ENCODE assay signal across 24 cellular contexts in genomic region chr7:91414734-91415133, GRCh38.
"Had no signal": no experiment of that assay in that cellular context is flagged by ENCODE, and none has a peak within 500 bp of the region (broad histone marks: within the 10 kb centered on the region; RNA-seq: fewer than 3 reads in every experiment).

No MANE protein-coding gene starts in this region.

- DNase-seq: dermis blood vessel endothelial cell; dorsolateral prefrontal cortex; effector CD4-positive, alpha-beta T cell; effector memory CD4-positive, alpha-beta T cell; erythroblast; esophagus squamous epithelium; foreskin fibroblast; foreskin melanocyte; gastrocnemius medialis; glutamatergic neuron; head of caudate nucleus; heart right ventricle; hippocampal formation; left cardiac atrium; left lung; left ventricle myocardium superior; lower lobe of right lung; mesenchymal stem cell; mucosa of descending colon; naive B cell had no signal

- H3K36me3 Mint-ChIP-seq: mesothelial cell of epicardium, naive B cell had no signal

- H3K27me3 ChIP-seq: esophagus squamous epithelium, gastrocnemius medialis, heart right ventricle, left lung had no signal

- H3K4me3 ChIP-seq: coronary artery, dorsolateral prefrontal cortex, esophagus squamous epithelium, gastrocnemius medialis, heart right ventricle, left lung, lower lobe of right lung, mucosa of descending colon had no signal

- H3K27ac ChIP-seq: coronary artery, dorsolateral prefrontal cortex, epithelial cell of prostate, esophagus squamous epithelium, gastrocnemius medialis, heart right ventricle, left lung, lower lobe of right lung had no signal

- ATAC-seq: esophagus mucosa, gastrocnemius medialis, heart right ventricle, left cardiac atrium, left lung, left ventricle myocardium superior, lower lobe of right lung, mucosa of descending colon had no signal

- H3K4me3 Mint-ChIP-seq: mesothelial cell of epicardium, naive B cell had no signal

- H3K9me3 ChIP-seq: esophagus squamous epithelium, gastrocnemius medialis, heart right ventricle, left lung, lower lobe of right lung, mucosa of descending colon had no signal

- H3K9me3 Mint-ChIP-seq: mesothelial cell of epicardium, naive B cell had no signal

- H3K27ac Mint-ChIP-seq: mesothelial cell of epicardium, naive B cell had no signal

- H3K4me1 Mint-ChIP-seq: mesothelial cell of epicardium, naive B cell had no signal

- H3K4me1 ChIP-seq: esophagus squamous epithelium, gastrocnemius medialis, left lung, lower lobe of right lung had no signal

- H3K36me3 ChIP-seq: esophagus squamous epithelium, gastrocnemius medialis, heart right ventricle, left lung, lower lobe of right lung had no signal
